Comparison of ENCODE assay signal across 23 cellular contexts in genomic region chr7:155234950-155235789, GRCh38.
DNase-seq lines count a peak whose midpoint lies in the region; ATAC-seq, FAIRE-seq and TF ChIP-seq lines count a peak whose summit lies in the region.
"Had no signal": no experiment of that assay in that cellular context is flagged by ENCODE, and none has a peak within 500 bp of the region (broad histone marks: within the 10 kb centered on the region; RNA-seq: fewer than 3 reads in every experiment).

No MANE protein-coding gene starts in this region.

- no peaks in the 10 kb centered on the region for H3K27me3 Mint-ChIP-seq in Calu3 (ENCODE audit: unreplicated experiment)

- no peak overlapping the region for H3K4me3 ChIP-seq in pancreas
- H3K4me3 ChIP-seq: ascending aorta, esophagus muscularis mucosa, gastroesophageal sphincter, HAP-1, left ventricle myocardium inferior, right atrium auricular region had no signal

- ATAC-seq in pancreas (peak; percentile 72 to 88 (median 81)), GM21367 (IDR thresholded peaks at IDR 0.05; ENCODE audit: unreplicated experiment) (no peak)
- ATAC-seq: activated CD4-positive, alpha-beta T cell treated with anti-CD3 and anti-CD28 coated beads for 36 hours; activated T-cell treated with anti-CD3 and anti-CD28 coated beads, Interleukin-2, amount 50 U/mL, for 72 hours; gastroesophageal sphincter had no signal

- intact Hi-C loops in Calu3 (cut with micrococcal nuclease; ENCODE audit: unreplicated experiment): loop anchor here (5.0 kb wide), 2 partner anchors 43 to 107 kb away; no protein-coding TSS in a partner anchor
- intact Hi-C loops in pancreas (cut with DNase I): no loop called here

- no peak for TF ChIP-seq CTCF in Calu3 (IDR thresholded peaks at IDR 0.05; ENCODE audit: unreplicated experiment)
- TF ChIP-seq CTCF in pancreas (IDR thresholded peaks at IDR 0.05): no peak

- DNase-seq in Calu3 (peak; percentile 59), SW480 (ENCODE audit: low spot score) (peak; percentile 35), kidney tubule cell (ENCODE audit: low spot score) (peak; percentile 94), pancreas (peak in 5 of 6 donors; percentile 63 to 87 (median 78)), NCI-H2227 (lab: John Stamatoyannopoulos, UW; ENCODE audit: unreplicated experiment) (no peak), medulla oblongata (ENCODE audit: extremely low spot score) (no peak)
- DNase-seq in stimulated activated CD4-positive, alpha-beta T cell treated with anti-CD3 and anti-CD28 coated beads, Interleukin-12 subunit alpha, Interleukin-12 subunit beta, amount 100 ng/mL, for 4 hours: no peak
- DNase-seq: activated CD4-positive, alpha-beta T cell treated with anti-CD3 and anti-CD28 coated beads for 36 hours; activated naive CD4-positive, alpha-beta T cell treated with anti-CD3 and anti-CD28 coated beads, Interleukin-2, amount 50 U/mL, for 16 hours; activated T-cell treated with anti-CD3 and anti-CD28 coated beads, Interleukin-2, amount 50 U/mL, for 72 hours; DMS53; effector memory CD4-positive, alpha-beta T cell; left ventricle myocardium inferior; NCI-H526; SHP77 treated with DMSO at 0.1 percent for 48 hours; stimulated activated CD4-positive, alpha-beta T cell treated with anti-CD3 and anti-CD28 coated beads, Interleukin-15, amount 100 ng/mL, for 24 hours had no signal

- CTCF ChIA-PET in Calu3 (lab: Charles Lee): interaction anchor here (1.2 kb wide), 1 partner anchor 62 kb away, joined by 3 read pairs; the partner anchor contains the start of gene INSIG1

- BruUV-seq in Calu3 (replicated peaks; lab: Mats Ljungman, UMichigan): TSS peak; percentile 63

- peaks cover 31% of the 10 kb centered on the region for H3K36me3 Mint-ChIP-seq in Calu3 (ENCODE audit: insufficient read depth, unreplicated experiment)

- peak overlapping the region; percentile 53 to 82 (median 78) for H3K27ac ChIP-seq in pancreas
- H3K27ac ChIP-seq: ascending aorta, esophagus muscularis mucosa, gastroesophageal sphincter, left ventricle myocardium inferior, right atrium auricular region had no signal

- H3K4me1 ChIP-seq in pancreas: peaks cover 23 to 34% (median 31%) of the 10 kb centered on the region in 3 donors
- H3K4me1 ChIP-seq: ascending aorta, HAP-1, left ventricle myocardium inferior, right atrium auricular region had no signal

- H3K9me3 Mint-ChIP-seq in Calu3 (ENCODE audit: low read depth, unreplicated experiment): no peaks in the 10 kb centered on the region
- H3K9me3 Mint-ChIP-seq: activated T-cell treated with anti-CD3 and anti-CD28 coated beads, Interleukin-2, amount 50 U/mL, for 72 hours had no signal

- WGBS in pancreas, 2 donors: 25 to 27% methylated on average over 14 of the region's 14 CpGs

- peak overlapping the region; percentile 95 for H3K27ac Mint-ChIP-seq in Calu3 (ENCODE audit: unreplicated experiment)
- H3K27ac Mint-ChIP-seq: activated CD4-positive, alpha-beta T cell treated with anti-CD3 and anti-CD28 coated beads for 36 hours; activated T-cell treated with anti-CD3 and anti-CD28 coated beads, Interleukin-2, amount 50 U/mL, for 72 hours had no signal

- no peaks in the 10 kb centered on the region for H3K36me3 ChIP-seq in pancreas
- H3K36me3 ChIP-seq: ascending aorta, esophagus muscularis mucosa, gastroesophageal sphincter, HAP-1, left ventricle myocardium inferior, right atrium auricular region had no signal

- no peaks in the 10 kb centered on the region for H3K9me3 ChIP-seq in pancreas
- H3K9me3 ChIP-seq: ascending aorta, esophagus muscularis mucosa, gastroesophageal sphincter, HAP-1, left ventricle myocardium inferior, right atrium auricular region had no signal

- H3K4me1 Mint-ChIP-seq in Calu3 (ENCODE audit: low read depth, unreplicated experiment): peaks cover 65% of the 10 kb centered on the region
- H3K4me1 Mint-ChIP-seq: activated CD4-positive, alpha-beta T cell treated with anti-CD3 and anti-CD28 coated beads for 36 hours had no signal

- H3K27me3 ChIP-seq in pancreas: no peaks in the 10 kb centered on the region
- H3K27me3 ChIP-seq: ascending aorta, right atrium auricular region had no signal

- no peak for FAIRE-seq in pancreas (lab: Jason Lieb, UNC)
- FAIRE-seq: urothelium cell line had no signal

- H3K4me3 Mint-ChIP-seq in Calu3 (ENCODE audit: low read depth, unreplicated experiment): peak overlapping the region; percentile 53
- H3K4me3 Mint-ChIP-seq: activated CD4-positive, alpha-beta T cell treated with anti-CD3 and anti-CD28 coated beads for 36 hours; activated T-cell treated with anti-CD3 and anti-CD28 coated beads, Interleukin-2, amount 50 U/mL, for 72 hours had no signal

Comparison
In these comparisons a context has a peak if more than half of its experiments do, and no peak if none do; other contexts are left out.
1. DNase-seq: peak in Calu3 (single experiment), SW480 (single experiment), kidney tubule cell (single experiment) and pancreas (5 of 6); none in stimulated activated CD4-positive, alpha-beta T cell treated with anti-CD3 and anti-CD28 coated beads, Interleukin-12 subunit alpha, Interleukin-12 subunit beta, amount 100 ng/mL, for 4 hours (single experiment), NCI-H2227 (single experiment) and medulla oblongata (single experiment).